In genomic region chr6:136890986-136891385, GRCh38 we compare ENCODE assay signal across 2 cellular contexts.
TF ChIP-seq lines count a peak whose summit lies in the region.

No MANE protein-coding gene starts in this region.

TF ChIP-seq in SK-N-SH treated with all-trans-retinoic acid at 6 μM for 48 hours, 23 proteins besides CTCF, POLR2A, EP300 and RAD21 (continued from another document):
- 0 out of 2 replicates have a peak, but pooled peaks have one; percentile 60 for TF ChIP-seq GLIS3 (CRISPR knock-in tag; IDR thresholded peaks at IDR 0.05)

TF ChIP-seq in SK-N-SH, 30 proteins besides CTCF, POLR2A, EP300 and RAD21 (continued from another document):
- no peak for TF ChIP-seq PBX3 (IDR thresholded peaks at IDR 0.05)
- no peak for TF ChIP-seq USF2 (IDR thresholded peaks at IDR 0.05; ENCODE audit: borderline replicate concordance, low read depth, low read length)
- TF ChIP-seq REST (IDR thresholded peaks at IDR 0.05; ENCODE audit: low read depth, low read length), result no peak
- no peak for TF ChIP-seq IRF3 (IDR thresholded peaks at IDR 0.05; ENCODE audit: low read depth, low read length)
- no peak for TF ChIP-seq GATA2 (CRISPR knock-in tag; IDR thresholded peaks at IDR 0.05)
- TF ChIP-seq MEF2A (IDR thresholded peaks at IDR 0.05; ENCODE audit: borderline replicate concordance, low read depth), result no peak
- TF ChIP-seq RCOR1 (IDR thresholded peaks at IDR 0.05; ENCODE audit: low read length), result no peak
